Comparison of ENCODE assay signal across 22 cellular contexts in genomic region chr3:186226466-186226865, GRCh38.
A peak's percentile ranks its signal among the peaks of the same experiment; 100 is the strongest.
DNase-seq lines count a peak whose midpoint lies in the region; ATAC-seq, FAIRE-seq and TF ChIP-seq lines count a peak whose summit lies in the region.
"Had no signal": no experiment of that assay in that cellular context is flagged by ENCODE, and none has a peak within 500 bp of the region (broad histone marks: within the 10 kb centered on the region; RNA-seq: fewer than 3 reads in every experiment).

No MANE protein-coding gene starts in this region.

- no peak for FAIRE-seq in kidney (lab: Jason Lieb, UNC)
- FAIRE-seq: A204.1, G401.6, GM19239, HTR-8/SVneo had no signal

- DNase-seq in lower lobe of right lung (no peak), NCI-H1694 treated with DMSO at 0.1 percent for 48 hours (lab: John Stamatoyannopoulos, UW) (no peak), activated gamma-delta T cell treated with Interleukin-2 at 50 U/mL for 16 hours (no peak), T-helper 2 cell (no peak), kidney (no peak)
- DNase-seq: ACHN; CD8-positive, alpha-beta memory T cell; COR-L47; DMS 273 treated with DMSO at 0.1 percent for 48 hours; DMS53; DND-41; EL; IMR-90; Karpas-422 had no signal

- POLR2A ChIA-PET in HEK293 (lab: Yijun Ruan, JAX) = no interaction called here

- H3K4me3 ChIP-seq in HEK293 (ENCODE audit: low read depth, low read length) (no peak overlapping the region), OCI-LY3 (ENCODE audit: low read length) (0 out of 2 replicates have a peak overlapping the region, but pooled peaks have one; percentile 20), lower lobe of right lung (no peak overlapping the region), kidney (ENCODE audit: low read length in 2 of 2) (no peak overlapping the region)
- H3K4me3 ChIP-seq: HAP-1, K562 had no signal

- H3K9me3 ChIP-seq in HEK293 (ENCODE audit: control insufficient read depth, insufficient read depth, low read depth, low read length) (no peaks in the 10 kb centered on the region), OCI-LY3 (ENCODE audit: insufficient read depth, low read length) (no peaks in the 10 kb centered on the region), lower lobe of right lung (no peaks in the 10 kb centered on the region), kidney (ENCODE audit: control insufficient read depth in 1 of 2, low read length in 2 of 2) (no peaks in the 10 kb centered on the region)
- H3K9me3 ChIP-seq: HAP-1 had no signal

- ATAC-seq in lower lobe of right lung = peak; percentile 75 to 87
- ATAC-seq: K562 had no signal

- H3K9ac ChIP-seq in OCI-LY3 (ENCODE audit: low read length) (no peak overlapping the region), kidney (ENCODE audit: low read length in 2 of 2) (no peak overlapping the region)

- CTCF ChIA-PET in HEK293 (lab: Yijun Ruan, JAX) = interaction anchor here (1.0 to 1.4 kb wide), 2 partner anchors 33 to 247 kb away, joined by 6 to 7 read pairs; no protein-coding TSS in a partner anchor

- H2AFZ ChIP-seq in OCI-LY3 (ENCODE audit: low read depth, low read length) = no peak overlapping the region

- no peak overlapping the region for H3K27ac ChIP-seq in HEK293 (ENCODE audit: extremely low read depth, low read depth, low read length)
- no peak overlapping the region for H3K27ac ChIP-seq in OCI-LY3 (ENCODE audit: low read length)
- H3K27ac ChIP-seq in lower lobe of right lung = no peak overlapping the region
- no peak overlapping the region for H3K27ac ChIP-seq in kidney (ENCODE audit: low read depth in 2 of 2, low read length in 2 of 2)

- peak overlapping the region; percentile 59 for H3K4me2 ChIP-seq in OCI-LY3 (ENCODE audit: low read length)

- H3K79me2 ChIP-seq in OCI-LY3 (ENCODE audit: low read length) = no peaks in the 10 kb centered on the region

- H3K4me1 ChIP-seq in HEK293 (ENCODE audit: control insufficient read depth, insufficient read depth, low read length) (no peaks in the 10 kb centered on the region), OCI-LY3 (ENCODE audit: low read length) (peaks cover 28% of the 10 kb centered on the region), lower lobe of right lung (no peaks in the 10 kb centered on the region), kidney (ENCODE audit: control insufficient read depth in 1 of 2, insufficient read depth in 1 of 2, low read depth in 1 of 2, low read length in 2 of 2) (no peaks in the 10 kb centered on the region)
- H3K4me1 ChIP-seq: HAP-1 had no signal

- TF ChIP-seq CTCF in HEK293 (tag by site-specific recombination; IDR thresholded peaks at IDR 0.05) (no peak), OCI-LY3 (IDR thresholded peaks at IDR 0.05; ENCODE audit: low read depth, low read length) (no peak), lower lobe of right lung (IDR thresholded peaks at IDR 0.05) (no peak), kidney (IDR thresholded peaks at IDR 0.05; ENCODE audit: borderline replicate concordance, extremely low read depth, insufficient read depth) (no peak)

- intact Hi-C loops in lower lobe of right lung (cut with DNase I) (no loop called here), kidney (cut with DNase I) (no loop called here)

- no peaks in the 10 kb centered on the region for H4K20me1 ChIP-seq in OCI-LY3 (ENCODE audit: insufficient read depth, low read length)

- H3K36me3 ChIP-seq in HEK293 (ENCODE audit: control insufficient read depth in 2 of 2, insufficient read depth in 1 of 2, low read length in 2 of 2) = no peaks in the 10 kb centered on the region
- H3K36me3 ChIP-seq in OCI-LY3 (replicated peaks; ENCODE audit: low read depth, low read length) = no peaks in the 10 kb centered on the region
- H3K36me3 ChIP-seq in lower lobe of right lung = no peaks in the 10 kb centered on the region
- no peaks in the 10 kb centered on the region for H3K36me3 ChIP-seq in kidney (ENCODE audit: control insufficient read depth in 1 of 2, insufficient read depth in 2 of 2, low read length in 2 of 2)
- H3K36me3 ChIP-seq: HAP-1 had no signal

- H3K27me3 ChIP-seq in OCI-LY3 (ENCODE audit: low read depth, low read length) (0 out of 2 replicates have a peak, but pooled peaks cover 14% of the 10 kb centered on the region), lower lobe of right lung (ENCODE audit: low read depth) (no peaks in the 10 kb centered on the region)

TF ChIP-seq in HEK293, 187 proteins besides CTCF, POLR2A, EP300 and RAD21:
- no peak for TF ChIP-seq ZNF280D (tag by site-specific recombination; IDR thresholded peaks at IDR 0.05)
- peak; percentile 34; the same call in 1 of the 2 replicates for TF ChIP-seq SCRT2 (tag by site-specific recombination; IDR thresholded peaks at IDR 0.05)
